10 cellular contexts compared by ENCODE assay signal in the genomic region with DNA sequence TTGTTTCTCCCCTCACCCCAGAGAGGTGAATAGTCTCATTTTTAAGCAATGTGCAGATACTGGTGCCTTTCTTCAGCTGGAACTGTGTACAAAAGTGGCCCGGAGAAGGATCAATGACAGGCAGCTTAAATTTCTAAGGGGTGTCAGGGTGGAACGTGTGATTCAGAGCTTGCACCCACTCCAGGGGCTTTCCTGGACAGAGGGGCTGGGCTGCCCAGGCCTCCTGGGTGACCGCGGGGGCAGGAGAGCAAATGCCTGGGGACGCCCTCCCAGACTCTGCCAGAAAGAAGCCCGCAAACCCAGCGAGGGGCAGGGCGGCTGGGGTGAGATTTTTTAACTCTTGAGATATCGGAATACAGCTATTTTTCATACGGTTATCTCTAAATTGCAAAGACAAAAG. TPM values are rescaled to one million over a fixed set of nuclear protein-coding genes. Genes with fewer than 3 reads are reported as not detected.
DNase-seq lines count a peak whose midpoint lies in the region; ATAC-seq and TF ChIP-seq lines count a peak whose summit lies in the region.
"Had no signal": no experiment of that assay in that cellular context is flagged by ENCODE, and none has a peak within 500 bp of the region (broad histone marks: within the 10 kb centered on the region; RNA-seq: fewer than 3 reads in every experiment).

No MANE protein-coding gene starts in this region.

- no peak for TF ChIP-seq CTCF in brain microvascular endothelial cell (IDR thresholded peaks at IDR 0.05; ENCODE audit: low read depth, low read length, missing control alignments)
- TF ChIP-seq CTCF in nephron progenitor cell (IDR thresholded peaks at IDR 0.05): no peak
- TF ChIP-seq CTCF in tibial artery (IDR thresholded peaks at IDR 0.05): no peak
- no peak for TF ChIP-seq CTCF in sigmoid colon (IDR thresholded peaks at IDR 0.05)

- no peak overlapping the region for H3K4me3 Mint-ChIP-seq in activated naive CD4-positive, alpha-beta T cell treated with anti-CD3 and anti-CD28 coated beads, Interleukin-2, amount 50 U/mL, for 24 hours
- H3K4me3 Mint-ChIP-seq in nephron progenitor cell: peak overlapping the region; percentile 37

- 64 to 72% methylated on average over 10 of the region's 10 CpGs for WGBS in sigmoid colon, 2 donors

- no peak overlapping the region for H3K27ac ChIP-seq in brain microvascular endothelial cell
- H3K27ac ChIP-seq in tibial artery: peak overlapping the region; percentile 8 to 36
- peak overlapping the region in 2 of 4 donors; percentile 51 to 71 for H3K27ac ChIP-seq in sigmoid colon

- H3K4me1 ChIP-seq in tibial artery: peaks cover 0 to 54% (median 33%) of the 10 kb centered on the region in 4 donors
- H3K4me1 ChIP-seq in sigmoid colon: peaks cover 0 to 42% (median 36%) of the 10 kb centered on the region in 4 donors

- H3K36me3 Mint-ChIP-seq in activated naive CD4-positive, alpha-beta T cell treated with anti-CD3 and anti-CD28 coated beads, Interleukin-2, amount 50 U/mL, for 24 hours: no peaks in the 10 kb centered on the region
- H3K36me3 Mint-ChIP-seq in activated naive CD4-positive, alpha-beta T cell treated with anti-CD3 and anti-CD28 coated beads, Interleukin-2, amount 50 U/mL, for 72 hours: peaks cover 7 to 8% of the 10 kb centered on the region in 2 donors
- H3K36me3 Mint-ChIP-seq in nephron progenitor cell (ENCODE audit: low read depth): no peaks in the 10 kb centered on the region

- H3K36me3 ChIP-seq in brain microvascular endothelial cell (replicated peaks) (no peaks in the 10 kb centered on the region), tibial artery (no peaks in the 10 kb centered on the region), sigmoid colon (no peaks in the 10 kb centered on the region)

- in situ Hi-C loops in brain microvascular endothelial cell (cut with HindIII; ENCODE audit: low pct_ligation_motif_present, low sequenced_read_pairs): no loop called here

- no peaks in the 10 kb centered on the region for H3K27me3 ChIP-seq in brain microvascular endothelial cell (replicated peaks)
- H3K27me3 ChIP-seq in tibial artery: no peaks in the 10 kb centered on the region
- H3K27me3 ChIP-seq in sigmoid colon: no peaks in the 10 kb centered on the region

- H3K9me3 ChIP-seq in tibial artery (no peaks in the 10 kb centered on the region), sigmoid colon (peaks cover 0 to 3% (median 0%) of the 10 kb centered on the region in 4 donors)

- DNase-seq in activated naive CD4-positive, alpha-beta T cell treated with anti-CD3 and anti-CD28 coated beads, Interleukin-2, amount 50 U/mL, for 72 hours (ENCODE audit: low spot score in 2 of 2): no peak
- no peak for DNase-seq in brain microvascular endothelial cell
- DNase-seq in nephron progenitor cell: no peak
- no peak for DNase-seq in tibial artery
- no peak for DNase-seq in activated CD4-positive, CD25-positive, alpha-beta regulatory T cell (lab: John Stamatoyannopoulos, UW)
- DNase-seq in sigmoid colon: no peak
- DNase-seq: activated CD4-positive, alpha-beta T cell treated with anti-CD3 and anti-CD28 coated beads, Interleukin-2, amount 50 U/mL, for 48 hours; activated naive CD4-positive, alpha-beta T cell treated with anti-CD3 and anti-CD28 coated beads, Interleukin-2, amount 50 U/mL, for 16 hours had no signal

- no peak for TF ChIP-seq POLR2A in sigmoid colon (IDR thresholded peaks at IDR 0.05)

- H3K4me3 ChIP-seq in brain microvascular endothelial cell (ENCODE audit: low read depth, low read length): peak overlapping the region; percentile 9
- peak overlapping the region in 1 of 2 donors; percentile 27 for H3K4me3 ChIP-seq in tibial artery
- H3K4me3 ChIP-seq in sigmoid colon: peak overlapping the region in 1 of 4 donors; percentile 1

- intact Hi-C loops in tibial artery (cut with DNase I; ENCODE audit: low total_unique reads) (no loop called here), sigmoid colon (cut with DNase I) (no loop called here)

- peaks cover 38% of the 10 kb centered on the region for H3K4me1 Mint-ChIP-seq in activated naive CD4-positive, alpha-beta T cell treated with anti-CD3 and anti-CD28 coated beads, Interleukin-2, amount 50 U/mL, for 24 hours
- H3K4me1 Mint-ChIP-seq in nephron progenitor cell: peaks cover 43% of the 10 kb centered on the region

- TF ChIP-seq EP300 in sigmoid colon (IDR thresholded peaks at IDR 0.05): no peak

- no peaks in the 10 kb centered on the region for H3K27me3 Mint-ChIP-seq in activated naive CD4-positive, alpha-beta T cell treated with anti-CD3 and anti-CD28 coated beads, Interleukin-2, amount 50 U/mL, for 24 hours
- peaks cover 9% of the 10 kb centered on the region for H3K27me3 Mint-ChIP-seq in nephron progenitor cell (ENCODE audit: low read depth, poor library complexity)

- no peak for ATAC-seq in activated naive CD4-positive, alpha-beta T cell treated with anti-CD3 and anti-CD28 coated beads, Interleukin-2, amount 50 U/mL, for 72 hours
- no peak for ATAC-seq in GM19397 (IDR thresholded peaks at IDR 0.05; ENCODE audit: unreplicated experiment)

- peaks cover 5% of the 10 kb centered on the region for H3K9me3 Mint-ChIP-seq in activated naive CD4-positive, alpha-beta T cell treated with anti-CD3 and anti-CD28 coated beads, Interleukin-2, amount 50 U/mL, for 24 hours
- peaks cover 0 to 6% of the 10 kb centered on the region in 2 donors for H3K9me3 Mint-ChIP-seq in activated naive CD4-positive, alpha-beta T cell treated with anti-CD3 and anti-CD28 coated beads, Interleukin-2, amount 50 U/mL, for 72 hours
- peaks cover 8% of the 10 kb centered on the region for H3K9me3 Mint-ChIP-seq in nephron progenitor cell

- peak overlapping the region; percentile 65 for H3K27ac Mint-ChIP-seq in activated naive CD4-positive, alpha-beta T cell treated with anti-CD3 and anti-CD28 coated beads, Interleukin-2, amount 50 U/mL, for 24 hours
- H3K27ac Mint-ChIP-seq in activated naive CD4-positive, alpha-beta T cell treated with anti-CD3 and anti-CD28 coated beads, Interleukin-2, amount 50 U/mL, for 72 hours: peak overlapping the region in 1 of 2 donors; percentile 44
- peak overlapping the region; percentile 84 for H3K27ac Mint-ChIP-seq in nephron progenitor cell

RNA-seq across cellular contexts. Expression of a gene that starts 36.0 kb away (rescaled TPM):
- 100 to 1,000 TPM; 150 to 303 TPM for total RNA-seq in activated naive CD4-positive, alpha-beta T cell treated with anti-CD3 and anti-CD28 coated beads, Interleukin-2, amount 50 U/mL, for 72 hours
- 100 to 1,000 TPM; 258 to 340 (median 289) TPM for total RNA-seq in sigmoid colon
- 100 to 1,000 TPM in 2 of 3 donors, 10 to 100 TPM in 1; 95.5 to 188 (median 158) TPM for polyA plus RNA-seq in sigmoid colon
